Comparison of ENCODE assay signal across 7 cellular contexts in the genomic region with DNA sequence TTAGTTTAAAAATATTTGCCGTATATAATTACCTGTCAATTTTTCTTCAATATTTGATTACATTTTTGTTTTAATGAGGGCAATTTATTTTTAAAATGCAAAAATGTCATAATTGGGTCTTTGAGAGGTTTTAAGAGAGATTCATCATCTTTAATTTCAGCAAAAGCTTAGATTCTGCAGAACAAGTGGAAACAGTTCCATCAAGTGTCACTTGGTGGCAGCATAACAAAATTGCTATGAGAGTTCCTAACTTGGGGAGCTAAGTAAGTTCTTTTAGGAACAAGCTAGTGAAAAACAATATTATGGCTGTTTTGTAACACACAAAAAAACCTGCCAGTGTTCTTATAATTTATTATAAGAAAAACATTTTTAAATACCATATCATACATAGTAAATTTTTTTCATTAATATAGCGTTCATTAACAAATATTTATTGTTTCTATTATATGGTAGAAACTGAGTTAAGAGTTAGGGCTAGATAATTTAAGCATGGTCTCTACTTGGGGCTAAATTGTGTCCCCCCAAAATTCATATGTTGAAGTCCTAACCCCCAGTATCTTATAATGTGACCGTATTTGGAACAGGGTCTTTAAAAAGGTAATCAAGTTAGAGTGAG.
DNase-seq lines count a peak whose midpoint lies in the region; ATAC-seq, FAIRE-seq and TF ChIP-seq lines count a peak whose summit lies in the region.

No MANE protein-coding gene starts in this region.

- peak; percentile 91 for FAIRE-seq in endometrium (lab: Jason Lieb, UNC)

- H3K27ac Mint-ChIP-seq in neural progenitor cell, result no peak overlapping the region

- H3K27me3 Mint-ChIP-seq in neural progenitor cell (ENCODE audit: insufficient read depth, low read depth), result no peaks in the 10 kb centered on the region

- no peak overlapping the region for H3K4me3 Mint-ChIP-seq in neural progenitor cell

- H3K79me2 ChIP-seq in OCI-LY1 (ENCODE audit: insufficient read depth, low read length) (no peaks in the 10 kb centered on the region), neural progenitor cell (ENCODE audit: low read depth) (no peaks in the 10 kb centered on the region)

- no peaks in the 10 kb centered on the region for H3K9me3 Mint-ChIP-seq in neural progenitor cell

- no peak for ATAC-seq in GM19467 (IDR thresholded peaks at IDR 0.05; ENCODE audit: unreplicated experiment)

- H3K4me3 ChIP-seq in HAP-1, result no peak overlapping the region
- no peak overlapping the region for H3K4me3 ChIP-seq in OCI-LY1 (ENCODE audit: low read depth, low read length, poor library complexity, severe bottlenecking)
- no peak overlapping the region for H3K4me3 ChIP-seq in neural progenitor cell

- in situ Hi-C loops in HAP-1 (cut with MboI; ENCODE audit: low sequenced_read_pairs), result loop anchor here (25.0 kb wide), 1 partner anchor 714 kb away; no protein-coding TSS in a partner anchor

- H3K36me3 ChIP-seq in HAP-1 (replicated peaks), result no peaks in the 10 kb centered on the region
- no peaks in the 10 kb centered on the region for H3K36me3 ChIP-seq in OCI-LY1 (ENCODE audit: insufficient read depth, low read length)
- no peaks in the 10 kb centered on the region for H3K36me3 ChIP-seq in neural progenitor cell

- H3K4me1 Mint-ChIP-seq in neural progenitor cell, result no peaks in the 10 kb centered on the region

- no peak overlapping the region for H2AFZ ChIP-seq in OCI-LY1 (ENCODE audit: low read length)
- no peak overlapping the region for H2AFZ ChIP-seq in neural progenitor cell (replicated peaks)

- TF ChIP-seq CTCF in OCI-LY1 (IDR thresholded peaks at IDR 0.05; ENCODE audit: low read length) (peak; percentile 72), neural progenitor cell (IDR thresholded peaks at IDR 0.05) (peak; percentile 78)

- DNase-seq in Daoy (ENCODE audit: low read depth) (peak; percentile 17), HAP-1 (ENCODE audit: low spot score in 2 of 2) (peak; percentile 52 to 58), neural progenitor cell (ENCODE audit: low spot score) (peak; percentile 37), KG1 (lab: John Stamatoyannopoulos, UW) (no peak)

- H3K4me2 ChIP-seq in OCI-LY1 (ENCODE audit: low read length) (no peak overlapping the region), neural progenitor cell (no peak overlapping the region)

- H4K20me1 ChIP-seq in OCI-LY1 (ENCODE audit: insufficient read depth, low read length), result no peaks in the 10 kb centered on the region
- H4K20me1 ChIP-seq in neural progenitor cell (ENCODE audit: low read depth), result no peaks in the 10 kb centered on the region

- H3K9me2 ChIP-seq in OCI-LY1 (ENCODE audit: low read depth, low read length), result no peaks in the 10 kb centered on the region

- H3K27me3 ChIP-seq in HAP-1 (ENCODE audit: low read depth) (no peaks in the 10 kb centered on the region), OCI-LY1 (ENCODE audit: insufficient read depth, low read length) (no peaks in the 10 kb centered on the region), neural progenitor cell (no peaks in the 10 kb centered on the region)

- H3K9me3 ChIP-seq in HAP-1 (no peaks in the 10 kb centered on the region), OCI-LY1 (ENCODE audit: low read length) (no peaks in the 10 kb centered on the region), neural progenitor cell (ENCODE audit: low read depth) (no peaks in the 10 kb centered on the region)

- H3K9ac ChIP-seq in OCI-LY1 (ENCODE audit: low read length), result no peak overlapping the region
- H3K9ac ChIP-seq in neural progenitor cell, result no peak overlapping the region

- H3K27ac ChIP-seq in OCI-LY1 (ENCODE audit: low read depth, low read length, poor library complexity, severe bottlenecking) (no peak overlapping the region), neural progenitor cell (no peak overlapping the region)

- no peaks in the 10 kb centered on the region for H3K36me3 Mint-ChIP-seq in neural progenitor cell

- no peaks in the 10 kb centered on the region for H3K4me1 ChIP-seq in HAP-1
- H3K4me1 ChIP-seq in OCI-LY1 (ENCODE audit: insufficient read depth, low read length, severe bottlenecking), result no peaks in the 10 kb centered on the region
- H3K4me1 ChIP-seq in neural progenitor cell, result no peaks in the 10 kb centered on the region

- H3F3A ChIP-seq in OCI-LY1 (ENCODE audit: insufficient read depth, low read length) (no peaks in the 10 kb centered on the region), neural progenitor cell (ENCODE audit: low read depth) (no peaks in the 10 kb centered on the region)
